9 cellular contexts compared by ENCODE assay signal in genomic region chr1:9960705-9961562, GRCh38. TPM values are rescaled to one million over a fixed set of nuclear protein-coding genes. Genes with fewer than 3 reads are reported as not detected.
DNase-seq lines count a peak whose midpoint lies in the region; ATAC-seq and TF ChIP-seq lines count a peak whose summit lies in the region.
"Had no signal": no experiment of that assay in that cellular context is flagged by ENCODE, and none has a peak within 500 bp of the region (broad histone marks: within the 10 kb centered on the region; RNA-seq: fewer than 3 reads in every experiment).

No MANE protein-coding gene starts in this region.

- H3K4me3 Mint-ChIP-seq in nephron progenitor cell, result no peak overlapping the region

- peak overlapping the region; percentile 91 for H3K27ac Mint-ChIP-seq in nephron progenitor cell

- no peak for TF ChIP-seq POLR2A in spleen (IDR thresholded peaks at IDR 0.05)

- no peaks in the 10 kb centered on the region for H3K36me3 ChIP-seq in Karpas-422 (ENCODE audit: insufficient read depth, low read length)
- no peaks in the 10 kb centered on the region for H3K36me3 ChIP-seq in OCI-LY7 (ENCODE audit: insufficient read depth, low read length)
- peaks cover 0 to 10% (median 0%) of the 10 kb centered on the region in 6 donors for H3K36me3 ChIP-seq in spleen

- peak overlapping the region; percentile 45 for H3K9ac ChIP-seq in Karpas-422 (ENCODE audit: low read length)

- H3K4me3 ChIP-seq in Karpas-422 (ENCODE audit: low read length), result peak overlapping the region; percentile 41; the same call in 1 of the 2 replicates
- peak overlapping the region; percentile 44 for H3K4me3 ChIP-seq in OCI-LY7 (ENCODE audit: low read depth, low read length, poor library complexity, severe bottlenecking)
- H3K4me3 ChIP-seq in spleen, result peak overlapping the region in 1 of 8 donors; percentile 12

- peaks cover 2% of the 10 kb centered on the region for H3K27me3 Mint-ChIP-seq in nephron progenitor cell (ENCODE audit: low read depth, poor library complexity)

- H3K9me3 ChIP-seq in Karpas-422 (ENCODE audit: low read length) (no peaks in the 10 kb centered on the region), OCI-LY7 (ENCODE audit: low read length) (no peaks in the 10 kb centered on the region), spleen (no peaks in the 10 kb centered on the region)

- BruUV-seq in OCI-LY7 (replicated peaks; lab: Mats Ljungman, UMichigan), result no TSS peak

- in situ Hi-C loops in GM13977 (cut with MboI; ENCODE audit: low pct_unique_long_range_greater_than_20kb, low sequenced_read_pairs, unreplicated experiment), result no loop called here

- H2AFZ ChIP-seq in Karpas-422 (ENCODE audit: low read length), result peak overlapping the region; percentile 4; the same call in 1 of the 2 replicates
- peak overlapping the region; percentile 66; the same call in 1 of the 2 replicates for H2AFZ ChIP-seq in OCI-LY7 (ENCODE audit: low read length)

- WGBS in spleen, 5 donors, result 75 to 80% (median 77%) methylated on average over 12 of the region's 12 CpGs

- ATAC-seq in HG03469 (IDR thresholded peaks at IDR 0.05; ENCODE audit: unreplicated experiment), result no peak

- H3K9me2 ChIP-seq in Karpas-422 (replicated peaks; ENCODE audit: insufficient read depth, low read length) (no peaks in the 10 kb centered on the region), OCI-LY7 (ENCODE audit: insufficient read depth, low read length) (no peaks in the 10 kb centered on the region)

- DNase-seq in GM13977 (ENCODE audit: low spot score) (peak; percentile 40), Karpas-422 (peak; percentile 92), OCI-LY7 (ENCODE audit: low spot score) (peak; percentile 79), nephron progenitor cell (peak; percentile 40), hippocampal formation (lab: John Stamatoyannopoulos, UW) (no peak), spleen (no peak), midbrain (lab: John Stamatoyannopoulos, UW) (no peak)

- no peaks in the 10 kb centered on the region for H3K9me3 Mint-ChIP-seq in nephron progenitor cell

- peaks cover 31% of the 10 kb centered on the region for H3K4me1 Mint-ChIP-seq in nephron progenitor cell

- H3K27ac ChIP-seq in Karpas-422 (ENCODE audit: low read length) (peak overlapping the region; percentile 67), OCI-LY7 (ENCODE audit: low read depth, low read length, poor library complexity, severe bottlenecking) (peak overlapping the region; percentile 45), spleen (peak overlapping the region in 3 of 8 donors; percentile 13 to 17 (median 14))

- POLR2A ChIA-PET in OCI-LY7 (lab: Charles Lee), result interaction anchor here (0.6 to 1.8 kb wide), 5 partner anchors 9 to 525 kb away, joined by 3 to 11 read pairs (median 6); partner anchors contain the start of genes LZIC and NMNAT1

- H4K20me1 ChIP-seq in Karpas-422 (ENCODE audit: insufficient read depth, low read depth, low read length) (no peaks in the 10 kb centered on the region), OCI-LY7 (ENCODE audit: insufficient read depth, low read length) (no peaks in the 10 kb centered on the region)

- H3K27me3 ChIP-seq in Karpas-422 (ENCODE audit: low read length) (no peaks in the 10 kb centered on the region), spleen (replicated peaks in 1 of 7) (no peaks in the 10 kb centered on the region)

- H3K4me2 ChIP-seq in Karpas-422 (ENCODE audit: low read depth, low read length, poor library complexity, severe bottlenecking), result peak overlapping the region; percentile 67
- H3K4me2 ChIP-seq in OCI-LY7 (ENCODE audit: low read length), result peak overlapping the region; percentile 70

- H3K4me1 ChIP-seq in Karpas-422 (ENCODE audit: low read length), result peaks cover 42% of the 10 kb centered on the region
- peaks cover 15% of the 10 kb centered on the region for H3K4me1 ChIP-seq in OCI-LY7 (ENCODE audit: insufficient read depth, low read length, poor library complexity, severe bottlenecking)
- peaks cover 0 to 16% (median 9%) of the 10 kb centered on the region in 6 donors for H3K4me1 ChIP-seq in spleen

- H3K79me2 ChIP-seq in Karpas-422 (ENCODE audit: low read length), result peaks cover 7% of the 10 kb centered on the region; the same call in 1 of the 2 replicates
- no peaks in the 10 kb centered on the region for H3K79me2 ChIP-seq in OCI-LY7 (ENCODE audit: insufficient read depth, low read depth, low read length)

- intact Hi-C loops in OCI-LY7 (cut with micrococcal nuclease; ENCODE audit: unreplicated experiment) (no loop called here), spleen (cut with DNase I; ENCODE audit: low total_unique reads) (no loop called here)

- H3K36me3 Mint-ChIP-seq in nephron progenitor cell (ENCODE audit: low read depth), result peaks cover 9% of the 10 kb centered on the region

- CTCF ChIA-PET in OCI-LY7 (lab: Charles Lee; ENCODE audit: unreplicated experiment), result interaction anchor here (1.0 to 1.1 kb wide), 2 partner anchors 10 to 18 kb away, joined by 6 to 20 read pairs; partner anchors contain the start of genes LZIC and NMNAT1

- TF ChIP-seq CTCF in GM13977 (IDR thresholded peaks at IDR 0.05; ENCODE audit: extremely low read depth, insufficient read depth, missing control alignments) (no peak), OCI-LY7 (conservative IDR thresholded peaks at IDR 0.05; ENCODE audit: low read length) (no peak), nephron progenitor cell (IDR thresholded peaks at IDR 0.05) (no peak), spleen (IDR thresholded peaks at IDR 0.05 in 8 of 11, conservative IDR thresholded peaks at IDR 0.05 in 3 of 11) (no peak)

RNA-seq across cellular contexts. Expression of gene NMNAT1, which starts 17.7 kb away (rescaled TPM):
- 6.8 and 8.1 TPM in 2 replicates for total RNA-seq in Karpas-422 (2014; rRNA removed; shearing (Covaris generic); ENCODE audit: low replicate concordance)
- total RNA-seq in OCI-LY7 (2014; rRNA removed; shearing (Covaris generic)), result 3.8 and 5.4 TPM in 2 replicates
- total RNA-seq in OCI-LY7 (2022) (6.5 and 7.0 TPM in 2 replicates), spleen (10 to 100 TPM in 3 of 7 donors, 1 to 10 TPM in 4; 6.0 to 13.0 (median 8.8) TPM)
- 1 to 10 TPM; 2.8 to 6.3 (median 5.2) TPM for polyA plus RNA-seq in spleen

RNA-seq across cellular contexts. Expression of gene LZIC, which starts 17.7 kb away (rescaled TPM):
- total RNA-seq in Karpas-422 (2014; rRNA removed; shearing (Covaris generic); ENCODE audit: low replicate concordance), result 28.8 and 32.9 TPM in 2 replicates
- 19.1 and 29.3 TPM in 2 replicates for total RNA-seq in OCI-LY7 (2014; rRNA removed; shearing (Covaris generic))
- total RNA-seq in OCI-LY7 (2022) (28.1 and 31.4 TPM in 2 replicates), spleen (10 to 100 TPM; 16.4 to 24.3 (median 23.1) TPM)
- 10 to 100 TPM in 2 of 3 donors, 1 to 10 TPM in 1; 9.9 to 15.9 (median 15.5) TPM for polyA plus RNA-seq in spleen

RNA-seq across cellular contexts. Expression of gene RBP7, which starts 36.1 kb away (rescaled TPM):
- total RNA-seq in Karpas-422 (2014; rRNA removed; shearing (Covaris generic); ENCODE audit: low replicate concordance), result not detected in 2 replicates
- not detected in 2 replicates for total RNA-seq in OCI-LY7 (2014; rRNA removed; shearing (Covaris generic))
- total RNA-seq in OCI-LY7 (2022), result not detected in 2 replicates
- total RNA-seq in spleen, result 100 to 1,000 TPM in 2 of 7 donors, 10 to 100 TPM in 5; 21.1 to 144 (median 71.3) TPM
- 100 to 1,000 TPM in 1 of 3 donors, 10 to 100 TPM in 2; 52.1 to 161 (median 58.6) TPM for polyA plus RNA-seq in spleen
- total RNA-seq: lung microvascular endothelial cell had no signal

RNA-seq across cellular contexts. Expression of gene CTNNBIP1, which starts 50.9 kb away (rescaled TPM):
- 4.2 and 11.9 TPM in 2 replicates for total RNA-seq in Karpas-422 (2014; rRNA removed; shearing (Covaris generic); ENCODE audit: low replicate concordance)
- 9.6 and 14.7 TPM in 2 replicates for total RNA-seq in OCI-LY7 (2014; rRNA removed; shearing (Covaris generic))
- 17.4 and 21.3 TPM in 2 replicates for total RNA-seq in OCI-LY7 (2022)
- 10 to 100 TPM in 6 of 7 donors, 1 to 10 TPM in 1; 9.2 to 17.5 (median 13.6) TPM for total RNA-seq in spleen
- polyA plus RNA-seq in spleen, result 1 to 10 TPM; 7.3 to 8.6 (median 7.8) TPM

Comparison
In these comparisons a context has a peak if more than half of its experiments do, and no peak if none do; other contexts are left out.
1. DNase-seq: peak in GM13977 (single experiment), Karpas-422 (single experiment), OCI-LY7 (single experiment) and nephron progenitor cell (single experiment); none in hippocampal formation (0 of 2), spleen (single experiment) and midbrain (single experiment).
2. RNA of gene RBP7, which starts 36.1 kb away (total RNA-seq): 21.1 to 144 TPM in spleen; not detected in Karpas-422 and not detected in OCI-LY7; every median in the first group is over 10 times any median in the second.